Comparison of ENCODE assay signal across 12 cellular contexts in genomic region chr7:90474284-90475210, GRCh38. TPM values are rescaled to one million over a fixed set of nuclear protein-coding genes. Genes with fewer than 3 reads are reported as not detected.
DNase-seq lines count a peak whose midpoint lies in the region; ATAC-seq and TF ChIP-seq lines count a peak whose summit lies in the region.
"Had no signal": no experiment of that assay in that cellular context is flagged by ENCODE, and none has a peak within 500 bp of the region (broad histone marks: within the 10 kb centered on the region; RNA-seq: fewer than 3 reads in every experiment).

No MANE protein-coding gene starts in this region.

- H3K9me3 ChIP-seq in A673 (ENCODE audit: low read depth, low read length, poor library complexity, severe bottlenecking): no peaks in the 10 kb centered on the region
- no peaks in the 10 kb centered on the region for H3K9me3 ChIP-seq in effector memory CD4-positive, alpha-beta T cell (ENCODE audit: control insufficient read depth, low read length)
- H3K9me3 ChIP-seq: Peyer's patch, upper lobe of right lung had no signal

- POLR2A ChIA-PET in A673 (lab: Charles Lee; ENCODE audit: low non-redundant PET): no interaction called here

- no peak for TF ChIP-seq CTCF in A673 (conservative IDR thresholded peaks at IDR 0.05; ENCODE audit: low read depth, low read length)
- no peak for TF ChIP-seq CTCF in HFFc6 (IDR thresholded peaks at IDR 0.05)

- intact Hi-C loops in A673 (cut with micrococcal nuclease; ENCODE audit: unreplicated experiment): no loop called here

- no peaks in the 10 kb centered on the region for H3K36me3 ChIP-seq in A673 (ENCODE audit: insufficient read depth, low read length, poor library complexity, severe bottlenecking)
- H3K36me3 ChIP-seq in effector memory CD4-positive, alpha-beta T cell (ENCODE audit: control insufficient read depth, insufficient read depth, low read length): no peaks in the 10 kb centered on the region
- H3K36me3 ChIP-seq: Peyer's patch, upper lobe of right lung had no signal

- H3K36me3 Mint-ChIP-seq in HFFc6 (ENCODE audit: low read depth): peaks cover 4% of the 10 kb centered on the region; the same call in 1 of the 2 replicates

- no peaks in the 10 kb centered on the region for H3K27me3 ChIP-seq in A673 (replicated peaks; ENCODE audit: insufficient read depth, low read depth, low read length, poor library complexity)
- H3K27me3 ChIP-seq in effector memory CD4-positive, alpha-beta T cell (replicated peaks; ENCODE audit: control insufficient read depth, insufficient read depth, low read length, poor library complexity, severe bottlenecking): no peaks in the 10 kb centered on the region
- H3K27me3 ChIP-seq: Peyer's patch, upper lobe of right lung had no signal

- H3K27ac Mint-ChIP-seq in HFFc6: peak overlapping the region; percentile 59

- H3K9me3 Mint-ChIP-seq in HFFc6: no peaks in the 10 kb centered on the region

- no peak overlapping the region for H3K27ac ChIP-seq in A673 (ENCODE audit: low read depth, low read length, poor library complexity, severe bottlenecking)
- no peak overlapping the region for H3K27ac ChIP-seq in effector memory CD4-positive, alpha-beta T cell (ENCODE audit: insufficient read depth, low read length, poor library complexity, severe bottlenecking)
- H3K27ac ChIP-seq: Peyer's patch, upper lobe of right lung, VCaP had no signal

- no peaks in the 10 kb centered on the region for H3K27me3 Mint-ChIP-seq in HFFc6 (ENCODE audit: insufficient read depth)

- no TSS peak for BruUV-seq in A673 (replicated peaks; lab: Mats Ljungman, UMichigan)

- ATAC-seq in HG02970 (IDR thresholded peaks at IDR 0.05; ENCODE audit: low FRiP score, unreplicated experiment) (no peak), HG03159 (IDR thresholded peaks at IDR 0.05; ENCODE audit: unreplicated experiment) (no peak)

- peaks cover 7% of the 10 kb centered on the region for H3K4me1 ChIP-seq in A673 (ENCODE audit: insufficient read depth, low read length, poor library complexity, severe bottlenecking)
- H3K4me1 ChIP-seq in effector memory CD4-positive, alpha-beta T cell (ENCODE audit: control insufficient read depth, insufficient read depth, low read length, poor library complexity, severe bottlenecking): no peaks in the 10 kb centered on the region
- H3K4me1 ChIP-seq: Peyer's patch, upper lobe of right lung had no signal

- H3K4me3 Mint-ChIP-seq in HFFc6: peak overlapping the region; percentile 9

- no peak overlapping the region for H3K4me3 ChIP-seq in A673 (ENCODE audit: low read depth, low read length, poor library complexity, severe bottlenecking)
- H3K4me3 ChIP-seq in effector memory CD4-positive, alpha-beta T cell (ENCODE audit: insufficient read depth, low read depth, low read length, poor library complexity, severe bottlenecking): no peak overlapping the region
- H3K4me3 ChIP-seq: Peyer's patch, upper lobe of right lung had no signal

- peaks cover 31% of the 10 kb centered on the region for H3K4me1 Mint-ChIP-seq in HFFc6 (ENCODE audit: low read depth)

- CTCF ChIA-PET in A673 (lab: Charles Lee): no interaction called here

- DNase-seq in A673 (ENCODE audit: low spot score) (peak; percentile 54), HFFc6 (peak; percentile 82), astrocyte of the hippocampus (ENCODE audit: low read depth, low spot score) (peak; percentile 87), iris pigment epithelial cell (ENCODE audit: low read depth) (peak; percentile 91), 8988T (no peak)
- DNase-seq in effector memory CD4-positive, alpha-beta T cell: no peak
- DNase-seq: AML-193, Peyer's patch, upper lobe of right lung had no signal

RNA-seq across cellular contexts. Expression of gene PTTG1IP2, which starts 5.1 kb away (rescaled TPM):
- not detected in 2 replicates for total RNA-seq in A673 (2021)
- not detected for total RNA-seq in HFFc6 (2021; fragmentation: NEBNext Ultra II Directional; extraction: Animal tissue kit (Norgen Biotek cat#: 25700))
- total RNA-seq: Peyer's patch, upper lobe of right lung had no signal

Comparison
In these comparisons a context has a peak if more than half of its experiments do, and no peak if none do; other contexts are left out.
1. DNase-seq: peak in A673 (single experiment), HFFc6 (single experiment), astrocyte of the hippocampus (single experiment) and iris pigment epithelial cell (single experiment); none in effector memory CD4-positive, alpha-beta T cell (0 of 3) and 8988T (single experiment).